ENCODE assay signal across 31 cellular contexts in genomic region chr2:78218066-78218465, GRCh38.
"Had no signal": no experiment of that assay in that cellular context is flagged by ENCODE, and none has a peak within 500 bp of the region (broad histone marks: within the 10 kb centered on the region; RNA-seq: fewer than 3 reads in every experiment).

No MANE protein-coding gene starts in this region.

- H2AFZ ChIP-seq: parathyroid adenoma had no signal

- H3K9me3 ChIP-seq: neutrophil, psoas muscle, suprapubic skin, testis, tibial artery, transverse colon, upper lobe of right lung, uterus had no signal

- H3K36me3 ChIP-seq: neutrophil, spleen, suprapubic skin, tibial artery, transverse colon, upper lobe of right lung, uterus had no signal

- H3K4me2 ChIP-seq: smooth muscle cell had no signal

- H3K79me2 ChIP-seq: parathyroid adenoma had no signal

- H3K36me3 Mint-ChIP-seq: naive thymus-derived CD4-positive, alpha-beta T cell; stimulated activated memory B cell treated with anti-CD40 and anti-IgM and Interleukin-4, amounts not matched to agents 10 μg/mL and 1 μg/mL and 100 μg/mL, for 72 hours; type B pancreatic cell had no signal

- H3K4me1 Mint-ChIP-seq: naive thymus-derived CD4-positive, alpha-beta T cell; natural killer cell; stimulated activated memory B cell treated with anti-CD40 and anti-IgM and Interleukin-4, amounts not matched to agents 10 μg/mL and 1 μg/mL and 100 μg/mL, for 72 hours; stimulated activated naive CD8-positive, alpha-beta T cell treated with anti-CD3 and anti-CD28 coated beads, Interleukin-15, amount 100 ng/mL, for 72 hours had no signal

- H3K27ac Mint-ChIP-seq: naive thymus-derived CD4-positive, alpha-beta T cell; natural killer cell; nephron; progenitor cell of endocrine pancreas; stimulated activated memory B cell treated with anti-CD40 and anti-IgM and Interleukin-4, amounts not matched to agents 10 μg/mL and 1 μg/mL and 100 μg/mL, for 72 hours; stimulated activated naive CD8-positive, alpha-beta T cell treated with anti-CD3 and anti-CD28 coated beads, Interleukin-15, amount 100 ng/mL, for 72 hours; type B pancreatic cell had no signal

- H3K9me3 Mint-ChIP-seq: nephron, type B pancreatic cell had no signal

- ATAC-seq: naive thymus-derived CD4-positive, alpha-beta T cell; natural killer cell; psoas muscle; right cardiac atrium; sciatic nerve; stimulated activated memory B cell treated with anti-CD40 and anti-IgM and Interleukin-4, amounts not matched to agents 10 μg/mL and 1 μg/mL and 100 μg/mL, for 72 hours; stimulated activated naive CD8-positive, alpha-beta T cell treated with anti-CD3 and anti-CD28 coated beads, Interleukin-15, amount 100 ng/mL, for 72 hours; stimulated activated naive CD8-positive, alpha-beta T cell treated with anti-CD3 and anti-CD28 coated beads, Interleukin-15, Interleukin-2, amounts not matched to agents 100 U/mL and 50 U/mL, for 24 hours; upper lobe of right lung had no signal

- DNase-seq: naive thymus-derived CD4-positive, alpha-beta T cell; natural killer cell; nucleus accumbens; posterior cingulate gyrus; psoas muscle; right cardiac atrium; spleen; stimulated activated CD4-positive, alpha-beta T cell treated with anti-CD3 and anti-CD28 coated beads, Interleukin-12 subunit alpha, Interleukin-12 subunit beta, amount 100 ng/mL, for 4 hours; stimulated activated CD4-positive, alpha-beta T cell treated with anti-CD3 and anti-CD28 coated beads, Interleukin-1b, Interleukin-23, amount 100 ng/mL, for 48 hours; stimulated activated CD4-positive, alpha-beta T cell treated with anti-CD3 and anti-CD28 coated beads, Interleukin-4, amount 100 ng/mL, for 1 hour; stimulated activated CD4-positive, alpha-beta T cell treated with anti-CD3 and anti-CD28 coated beads, Interleukin-4, amount 100 ng/mL, for 4 hours; stimulated activated CD8-positive, alpha-beta memory T cell treated with anti-CD3 and anti-CD28 coated beads, Interleukin-4, amount 100 ng/mL, for 48 hours; stimulated activated naive CD4-positive, alpha-beta T cell; stimulated activated naive CD8-positive, alpha-beta T cell treated with anti-CD3 and anti-CD28 coated beads, Interleukin-15, amount 100 ng/mL, for 72 hours; stimulated activated naive CD8-positive, alpha-beta T cell treated with anti-CD3 and anti-CD28 coated beads, Interleukin-15, Interleukin-2, amounts not matched to agents 100 U/mL and 50 U/mL, for 24 hours; substantia nigra; testis; tibial artery; transverse colon; upper lobe of right lung; uterus had no signal

- H3K4me3 ChIP-seq: psoas muscle, skin epidermis, smooth muscle cell, spleen, suprapubic skin, testis, tibial artery, transverse colon, upper lobe of right lung, uterus had no signal

- H3K27me3 Mint-ChIP-seq: naive thymus-derived CD4-positive, alpha-beta T cell; progenitor cell of endocrine pancreas; stimulated activated memory B cell treated with anti-CD40 and anti-IgM and Interleukin-4, amounts not matched to agents 10 μg/mL and 1 μg/mL and 100 μg/mL, for 72 hours; stimulated activated naive CD8-positive, alpha-beta T cell treated with anti-CD3 and anti-CD28 coated beads, Interleukin-15, amount 100 ng/mL, for 72 hours; type B pancreatic cell had no signal

- H3K9ac ChIP-seq: parathyroid adenoma had no signal

- H3K27ac ChIP-seq: neutrophil, parathyroid adenoma, psoas muscle, skin epidermis, spleen, suprapubic skin, testis, tibial artery, transverse colon, upper lobe of right lung, uterus had no signal

- H3K27me3 ChIP-seq: neutrophil, spleen, suprapubic skin, testis, tibial artery, transverse colon, upper lobe of right lung, uterus had no signal

- H3K4me3 Mint-ChIP-seq: naive thymus-derived CD4-positive, alpha-beta T cell; natural killer cell; nephron; stimulated activated memory B cell treated with anti-CD40 and anti-IgM and Interleukin-4, amounts not matched to agents 10 μg/mL and 1 μg/mL and 100 μg/mL, for 72 hours; stimulated activated naive CD8-positive, alpha-beta T cell treated with anti-CD3 and anti-CD28 coated beads, Interleukin-15, amount 100 ng/mL, for 72 hours; type B pancreatic cell had no signal

- H3K4me1 ChIP-seq: parathyroid adenoma, psoas muscle, spleen, suprapubic skin, testis, tibial artery, transverse colon, upper lobe of right lung, uterus had no signal
